ENCODE assay signal across 1 cellular context in genomic region chr19:40716655-40717324, GRCh38.
A peak's percentile ranks its signal among the peaks of the same experiment; 100 is the strongest.
TF ChIP-seq lines count a peak whose summit lies in the region.

Gene COQ8B, minus strand, starts transcription at chr19:40716886. Its CDS starts 2,254 bp downstream, at chr19:40714632.
Gene ITPKC, plus strand, starts transcription at chr19:40717112. Its CDS starts 24 bp downstream, at chr19:40717136.

TF ChIP-seq in HepG2, 621 proteins besides CTCF, POLR2A, EP300 and RAD21 (continued from another document):
- TF ChIP-seq ZBTB49 (CRISPR knock-in tag; IDR thresholded peaks at IDR 0.05; ENCODE audit: borderline replicate concordance): no peak
- TF ChIP-seq STAG1 (CRISPR knock-in tag; IDR thresholded peaks at IDR 0.05): no peak
- no peak; the same call in 1 of the 2 replicates for TF ChIP-seq RELA (CRISPR knock-in tag; IDR thresholded peaks at IDR 0.05)
- TF ChIP-seq NCOA5 (CRISPR knock-in tag; IDR thresholded peaks at IDR 0.05): no peak
- TF ChIP-seq TCF7 (IDR thresholded peaks at IDR 0.05; ENCODE audit: low read depth): no peak
- no peak for TF ChIP-seq TP53 (CRISPR knock-in tag; conservative IDR thresholded peaks at IDR 0.05)
- TF ChIP-seq MAFG (CRISPR knock-in tag; IDR thresholded peaks at IDR 0.05): no peak
- 0 out of 2 replicates have a peak, but pooled peaks have one; percentile 6 for TF ChIP-seq MIER2 (CRISPR knock-in tag; IDR thresholded peaks at IDR 0.05)
- no peak for TF ChIP-seq ZNF260 (CRISPR knock-in tag; IDR thresholded peaks at IDR 0.05; ENCODE audit: borderline replicate concordance, low read depth)
- peak; percentile 58; the same call in 1 of the 2 replicates for TF ChIP-seq KDM5A (IDR thresholded peaks at IDR 0.05; ENCODE audit: borderline replicate concordance, low read length)
- TF ChIP-seq ZBTB39 (CRISPR knock-in tag; IDR thresholded peaks at IDR 0.05): no peak
- TF ChIP-seq PRDM10 (CRISPR knock-in tag; IDR thresholded peaks at IDR 0.05; ENCODE audit: low read depth): peak; percentile 26; the same call in 1 of the 2 replicates
- TF ChIP-seq GFI1 (CRISPR knock-in tag; IDR thresholded peaks at IDR 0.05; ENCODE audit: borderline replicate concordance): no peak; the same call in 1 of the 2 replicates
- TF ChIP-seq ARNT2 (CRISPR knock-in tag; IDR thresholded peaks at IDR 0.05; ENCODE audit: low read depth): no peak
- TF ChIP-seq SNAPC2 (CRISPR knock-in tag; IDR thresholded peaks at IDR 0.05): no peak
- no peak for TF ChIP-seq E2F2 (CRISPR knock-in tag; IDR thresholded peaks at IDR 0.05; ENCODE audit: borderline replicate concordance)
- TF ChIP-seq ZHX1 (CRISPR knock-in tag; IDR thresholded peaks at IDR 0.05; ENCODE audit: low read depth): no peak; the same call in 1 of the 2 replicates
- TF ChIP-seq FLYWCH1 (CRISPR knock-in tag; IDR thresholded peaks at IDR 0.05): no peak
- no peak for TF ChIP-seq ZNF251 (CRISPR knock-in tag; IDR thresholded peaks at IDR 0.05)
- TF ChIP-seq PAX8 (CRISPR knock-in tag; IDR thresholded peaks at IDR 0.05; ENCODE audit: borderline replicate concordance): no peak
- TF ChIP-seq MLLT10 (CRISPR knock-in tag; IDR thresholded peaks at IDR 0.05): no peak
- TF ChIP-seq ZFP36 (IDR thresholded peaks at IDR 0.05; ENCODE audit: borderline replicate concordance, low read depth, low read length, partially characterized antibody): no peak
- TF ChIP-seq SRSF9 (IDR thresholded peaks at IDR 0.05; ENCODE audit: borderline replicate concordance, insufficient read depth, low read depth, low read length, poor library complexity, severe bottlenecking): no peak
- TF ChIP-seq ELF3 (CRISPR knock-in tag; IDR thresholded peaks at IDR 0.05): 0 out of 2 replicates have a peak, but pooled peaks have one; percentile 26
- TF ChIP-seq THAP8 (CRISPR knock-in tag; IDR thresholded peaks at IDR 0.05; ENCODE audit: borderline replicate concordance): no peak
TF ChIP-seq in HepG2: peak in this region for 148.
